17 cellular contexts compared by ENCODE assay signal in genomic region chr2:100222844-100223243, GRCh38.
"Had no signal": no experiment of that assay in that cellular context is flagged by ENCODE, and none has a peak within 500 bp of the region (broad histone marks: within the 10 kb centered on the region; RNA-seq: fewer than 3 reads in every experiment).

No MANE protein-coding gene starts in this region.

- H3K36me3 ChIP-seq: adrenal gland, cardiac muscle cell, gastroesophageal sphincter, ovary, stomach, upper lobe of left lung, WERI-Rb-1 had no signal

- H3K27ac ChIP-seq: adrenal gland, cardiac muscle cell, gastroesophageal sphincter, ovary, stomach, testis, upper lobe of left lung, WERI-Rb-1 had no signal

- H3K4me3 Mint-ChIP-seq: activated CD8-positive, alpha-beta T cell treated with anti-CD3 and anti-CD28 coated beads for 36 hours; activated naive CD4-positive, alpha-beta T cell treated with anti-CD3 and anti-CD28 coated beads, Interleukin-2, amount 50 U/mL, for 24 hours; activated T-cell treated with anti-CD3 and anti-CD28 coated beads, Interleukin-2, amount 50 U/mL, for 4 hours; naive thymus-derived CD4-positive, alpha-beta T cell had no signal

- ATAC-seq: activated CD8-positive, alpha-beta T cell treated with anti-CD3 and anti-CD28 coated beads for 36 hours; activated T-cell treated with anti-CD3 and anti-CD28 coated beads, Interleukin-2, amount 50 U/mL, for 4 hours; gastroesophageal sphincter; mucosa of descending colon; naive thymus-derived CD4-positive, alpha-beta T cell had no signal

- H3K27me3 Mint-ChIP-seq: activated naive CD4-positive, alpha-beta T cell treated with anti-CD3 and anti-CD28 coated beads, Interleukin-2, amount 50 U/mL, for 24 hours had no signal

- H3K27me3 ChIP-seq: adrenal gland, cardiac muscle cell, gastroesophageal sphincter, ovary, stomach, testis, upper lobe of left lung had no signal

- H3K36me3 Mint-ChIP-seq: activated naive CD4-positive, alpha-beta T cell treated with anti-CD3 and anti-CD28 coated beads, Interleukin-2, amount 50 U/mL, for 24 hours had no signal

- H3K27ac Mint-ChIP-seq: activated CD8-positive, alpha-beta T cell treated with anti-CD3 and anti-CD28 coated beads for 36 hours; activated naive CD4-positive, alpha-beta T cell treated with anti-CD3 and anti-CD28 coated beads, Interleukin-2, amount 50 U/mL, for 24 hours; naive thymus-derived CD4-positive, alpha-beta T cell had no signal

- H3K9me3 ChIP-seq: adrenal gland, gastroesophageal sphincter, mucosa of descending colon, ovary, stomach, testis, upper lobe of left lung had no signal

- H3K4me1 Mint-ChIP-seq: activated naive CD4-positive, alpha-beta T cell treated with anti-CD3 and anti-CD28 coated beads, Interleukin-2, amount 50 U/mL, for 24 hours; naive thymus-derived CD4-positive, alpha-beta T cell had no signal

- H3K4me1 ChIP-seq: adrenal gland, gastroesophageal sphincter, stomach, testis, upper lobe of left lung had no signal

- H3K4me3 ChIP-seq: adrenal gland, cardiac muscle cell, gastroesophageal sphincter, mucosa of descending colon, ovary, stomach, testis, upper lobe of left lung had no signal

- H3K9me3 Mint-ChIP-seq: activated CD8-positive, alpha-beta T cell treated with anti-CD3 and anti-CD28 coated beads for 36 hours; activated T-cell treated with anti-CD3 and anti-CD28 coated beads, Interleukin-2, amount 50 U/mL, for 4 hours had no signal

- DNase-seq: activated CD8-positive, alpha-beta T cell treated with anti-CD3 and anti-CD28 coated beads for 36 hours; activated effector memory CD4-positive, alpha-beta T cell treated with Interleukin-2 at 50 U/mL for 16 hours; activated T-cell treated with anti-CD3 and anti-CD28 coated beads, Interleukin-2, amount 50 U/mL, for 4 hours; adrenal gland; erythroblast; islet precursor cell; mucosa of descending colon; naive thymus-derived CD4-positive, alpha-beta T cell; ovary; stimulated activated CD4-positive, alpha-beta T cell treated with anti-CD3 and anti-CD28 coated beads, Interleukin-1b, Interleukin-23, amount 100 ng/mL, for 48 hours; stomach; testis; WERI-Rb-1 had no signal
